In genomic region chr1:92817986-92818764, GRCh38 we compare ENCODE assay signal across 8 cellular contexts. TPM values are rescaled to one million over a fixed set of nuclear protein-coding genes. Genes with fewer than 3 reads are reported as not detected.
A peak's percentile ranks its signal among the peaks of the same experiment; 100 is the strongest.
DNase-seq lines count a peak whose midpoint lies in the region; ATAC-seq and TF ChIP-seq lines count a peak whose summit lies in the region.

No MANE protein-coding gene starts in this region.

- H3K27me3 ChIP-seq in GM23338 (ENCODE audit: insufficient read depth), result no peaks in the 10 kb centered on the region
- no peaks in the 10 kb centered on the region for H3K27me3 ChIP-seq in Panc1 (ENCODE audit: control insufficient read depth, insufficient read depth, low read length)

- in situ Hi-C loops in Panc1 (cut with HindIII; ENCODE audit: low pct_unique_long_range_greater_than_20kb, low sequenced_read_pairs), result no loop called here

- H3K4me1 Mint-ChIP-seq in activated CD8-positive, alpha-beta memory T cell treated with anti-CD3 and anti-CD28 coated beads, Interleukin-2, amount 10 ng/mL, durations not matched to agents 7 days and 5 days, result no peaks in the 10 kb centered on the region
- no peaks in the 10 kb centered on the region; the same call in 2 of the 3 replicates for H3K4me1 Mint-ChIP-seq in GM23338

- H3K36me3 ChIP-seq in GM23338 (ENCODE audit: insufficient read depth), result no peaks in the 10 kb centered on the region
- no peaks in the 10 kb centered on the region for H3K36me3 ChIP-seq in Panc1 (ENCODE audit: control insufficient read depth, insufficient read depth, low read length)

- no peaks in the 10 kb centered on the region for H4K20me1 ChIP-seq in GM23338 (replicated peaks; ENCODE audit: insufficient read depth)

- TF ChIP-seq CTCF in GM23338 (conservative IDR thresholded peaks at IDR 0.05; ENCODE audit: low read depth in 2 of 2) (peak; percentile 74 to 77), Panc1 (IDR thresholded peaks at IDR 0.05) (peak; percentile 72), fibroblast of mammary gland (conservative IDR thresholded peaks at IDR 0.05; ENCODE audit: control insufficient read depth, insufficient read depth, low read depth, low read length) (peak; percentile 80), lower leg skin (IDR thresholded peaks at IDR 0.05) (peak in 1 of 3 donors; percentile 25)

- H3K4me3 ChIP-seq in GM23338, result no peak overlapping the region
- H3K4me3 ChIP-seq in Panc1 (ENCODE audit: low read depth in 2 of 2, low read length in 2 of 2), result no peak overlapping the region
- H3K4me3 ChIP-seq in fibroblast of mammary gland (ENCODE audit: control insufficient read depth, low read depth, low read length), result no peak overlapping the region
- H3K4me3 ChIP-seq in lower leg skin (ENCODE audit: low read depth, poor library complexity, severe bottlenecking), result no peak overlapping the region

- no peak overlapping the region for H3K4me3 Mint-ChIP-seq in activated CD8-positive, alpha-beta memory T cell treated with anti-CD3 and anti-CD28 coated beads, Interleukin-2, amount 10 ng/mL, durations not matched to agents 7 days and 5 days
- H3K4me3 Mint-ChIP-seq in GM23338, result no peak overlapping the region

- CTCF ChIA-PET in activated CD8-positive, alpha-beta memory T cell treated with anti-CD3 and anti-CD28 coated beads, Interleukin-2, amount 10 ng/mL, durations not matched to agents 7 days and 5 days (lab: Charles Lee), result interaction anchor here (0.6 to 4.8 kb wide), 13 partner anchors 8 to 1306 kb away, joined by 3 to 67 read pairs (median 3); partner anchors contain the start of gene RPL5
- CTCF ChIA-PET in Panc1 (lab: Charles Lee), result interaction anchor here (0.6 to 0.7 kb wide), 2 partner anchors 69 to 71 kb away, joined by 4 to 5 read pairs; no protein-coding TSS in a partner anchor

- H3K27ac ChIP-seq in GM23338 (ENCODE audit: low read depth) (no peak overlapping the region), Panc1 (ENCODE audit: low read length) (no peak overlapping the region)

- no peaks in the 10 kb centered on the region for H3K36me3 Mint-ChIP-seq in activated CD8-positive, alpha-beta memory T cell treated with anti-CD3 and anti-CD28 coated beads, Interleukin-2, amount 10 ng/mL, durations not matched to agents 7 days and 5 days
- H3K36me3 Mint-ChIP-seq in GM23338 (ENCODE audit: low read depth), result no peaks in the 10 kb centered on the region

- POLR2A ChIA-PET in Panc1 (lab: Charles Lee), result no interaction called here

- H3K9me2 ChIP-seq in GM23338 (ENCODE audit: insufficient read depth), result no peaks in the 10 kb centered on the region

- H3K9me3 Mint-ChIP-seq in activated CD8-positive, alpha-beta memory T cell treated with anti-CD3 and anti-CD28 coated beads, Interleukin-2, amount 10 ng/mL, durations not matched to agents 7 days and 5 days (ENCODE audit: low read depth), result no peaks in the 10 kb centered on the region
- H3K9me3 Mint-ChIP-seq in GM23338, result no peaks in the 10 kb centered on the region

- H3K4me1 ChIP-seq in GM23338 (ENCODE audit: insufficient read depth), result no peaks in the 10 kb centered on the region
- H3K4me1 ChIP-seq in Panc1 (ENCODE audit: control insufficient read depth, insufficient read depth, low read length), result no peaks in the 10 kb centered on the region

- no peak for DNase-seq in activated CD8-positive, alpha-beta memory T cell treated with anti-CD3 and anti-CD28 coated beads, Interleukin-2, amount 10 ng/mL, durations not matched to agents 7 days and 5 days
- no peak for DNase-seq in activated CD8-positive, alpha-beta memory T cell treated with anti-CD3 and anti-CD28 coated beads, Interleukin-2, amount 50 U/mL, for 48 hours
- DNase-seq in GM23338 (ENCODE audit: low spot score) (peak; percentile 76), Panc1 (ENCODE audit: low read depth, low spot score) (no peak), fibroblast of mammary gland (ENCODE audit: low read depth) (peak; percentile 55), renal cortical epithelial cell (ENCODE audit: low read depth) (peak; percentile 36), lower leg skin (ENCODE audit: low spot score in 2 of 2) (no peak)
- DNase-seq in stimulated activated CD4-positive, alpha-beta T cell treated with anti-CD3 and anti-CD28 coated beads, Interleukin-1b, Interleukin-23, amount 100 ng/mL, for 48 hours, result no peak

- H3K4me2 ChIP-seq in GM23338, result no peak overlapping the region

- BruUV-seq in Panc1 (replicated peaks; lab: Mats Ljungman, UMichigan), result no TSS peak

- H3K27me3 Mint-ChIP-seq in activated CD8-positive, alpha-beta memory T cell treated with anti-CD3 and anti-CD28 coated beads, Interleukin-2, amount 10 ng/mL, durations not matched to agents 7 days and 5 days, result peaks cover 33% of the 10 kb centered on the region
- no peaks in the 10 kb centered on the region for H3K27me3 Mint-ChIP-seq in GM23338 (ENCODE audit: insufficient read depth, low read depth, poor library complexity)

- H3F3A ChIP-seq in GM23338 (replicated peaks; ENCODE audit: low read depth), result no peaks in the 10 kb centered on the region

- no peak for TF ChIP-seq POLR2A in lower leg skin (IDR thresholded peaks at IDR 0.05)

- H2AFZ ChIP-seq in GM23338, result 0 out of 2 replicates have a peak overlapping the region, but pooled peaks have one; percentile 32

- no peaks in the 10 kb centered on the region for H3K79me2 ChIP-seq in GM23338 (replicated peaks; ENCODE audit: insufficient read depth)

- 92 to 94% methylated on average over 3 of the region's 3 CpGs for WGBS in lower leg skin, 2 donors

- intact Hi-C loops in Panc1 (cut with micrococcal nuclease; ENCODE audit: unreplicated experiment) (no loop called here), lower leg skin (cut with DNase I; ENCODE audit: low total_unique reads) (no loop called here)

- peak; percentile 61 for ATAC-seq in activated CD8-positive, alpha-beta memory T cell treated with anti-CD3 and anti-CD28 coated beads, Interleukin-2, amount 10 ng/mL, durations not matched to agents 7 days and 5 days
- ATAC-seq in GM23338 (peak; percentile 76), Panc1 (no peak)

- no peak overlapping the region for H3K27ac Mint-ChIP-seq in activated CD8-positive, alpha-beta memory T cell treated with anti-CD3 and anti-CD28 coated beads, Interleukin-2, amount 10 ng/mL, durations not matched to agents 7 days and 5 days
- no peak overlapping the region for H3K27ac Mint-ChIP-seq in GM23338

- no peaks in the 10 kb centered on the region for H3K9me3 ChIP-seq in Panc1 (ENCODE audit: control insufficient read depth, insufficient read depth, low read depth, low read length)

TF ChIP-seq in GM23338, 12 proteins besides CTCF, POLR2A, EP300 and RAD21 (continues in another document):
- no peak for TF ChIP-seq EZH2phosphoT487 (IDR thresholded peaks at IDR 0.05; ENCODE audit: unreplicated experiment)
- TF ChIP-seq STAT1 (IDR thresholded peaks at IDR 0.05; ENCODE audit: unreplicated experiment), result no peak

RNA-seq across cellular contexts. Expression of gene RPL5, which starts 13.7 kb away (rescaled TPM):
- total RNA-seq in activated CD8-positive, alpha-beta memory T cell treated with anti-CD3 and anti-CD28 coated beads, Interleukin-2, amount 10 ng/mL, durations not matched to agents 7 days and 5 days, result 100 to 1,000 TPM; 581 to 800 TPM
- total RNA-seq in GM23338 (2014; rRNA removed; shearing (Covaris generic)), result 2,030 and 2,182 TPM in 2 replicates
- polyA plus RNA-seq in GM23338 (2016; fragmentation: Nextera tagmentation; extraction: Ambion mirVana), result 3,547 and 4,172 TPM in 2 replicates
- total RNA-seq in Panc1 (2021; ENCODE audit: unreplicated experiment) (446 TPM), renal cortical epithelial cell (826 and 1,085 TPM in 2 replicates), lower leg skin (1,000 to 10,000 TPM; 1,244 to 1,829 (median 1,582) TPM)
- 459 TPM for polyA plus RNA-seq in Panc1 (2012; ENCODE audit: insufficient read length)

RNA-seq across cellular contexts. Expression of gene EVI5, which starts 33.3 kb away (rescaled TPM):
- 10 to 100 TPM in 1 of 2 experiments, 1 to 10 TPM in 1; 2.6 to 14.0 TPM for total RNA-seq in activated CD8-positive, alpha-beta memory T cell treated with anti-CD3 and anti-CD28 coated beads, Interleukin-2, amount 10 ng/mL, durations not matched to agents 7 days and 5 days
- 6.5 and 15.6 TPM in 2 replicates for total RNA-seq in GM23338 (2014; rRNA removed; shearing (Covaris generic))
- polyA plus RNA-seq in GM23338 (2016; fragmentation: Nextera tagmentation; extraction: Ambion mirVana), result 16.7 and 24.8 TPM in 2 replicates
- total RNA-seq in Panc1 (2021; ENCODE audit: unreplicated experiment), result 21.2 TPM
- polyA plus RNA-seq in Panc1 (2012; ENCODE audit: insufficient read length), result 4.7 TPM
- total RNA-seq in renal cortical epithelial cell, result 35.7 and 45.0 TPM in 2 replicates
- total RNA-seq in lower leg skin, result 10 to 100 TPM; 14.2 to 26.3 (median 21.4) TPM

Comparison
In these comparisons a context has a peak if more than half of its experiments do, and no peak if none do; other contexts are left out.
1. DNase-seq: peak in GM23338 (single experiment), fibroblast of mammary gland (single experiment) and renal cortical epithelial cell (single experiment); none in activated CD8-positive, alpha-beta memory T cell treated with anti-CD3 and anti-CD28 coated beads, Interleukin-2, amount 10 ng/mL, durations not matched to agents 7 days and 5 days (single experiment), activated CD8-positive, alpha-beta memory T cell treated with anti-CD3 and anti-CD28 coated beads, Interleukin-2, amount 50 U/mL, for 48 hours (single experiment), Panc1 (single experiment), lower leg skin (0 of 2) and stimulated activated CD4-positive, alpha-beta T cell treated with anti-CD3 and anti-CD28 coated beads, Interleukin-1b, Interleukin-23, amount 100 ng/mL, for 48 hours (single experiment).